In the genomic region with DNA sequence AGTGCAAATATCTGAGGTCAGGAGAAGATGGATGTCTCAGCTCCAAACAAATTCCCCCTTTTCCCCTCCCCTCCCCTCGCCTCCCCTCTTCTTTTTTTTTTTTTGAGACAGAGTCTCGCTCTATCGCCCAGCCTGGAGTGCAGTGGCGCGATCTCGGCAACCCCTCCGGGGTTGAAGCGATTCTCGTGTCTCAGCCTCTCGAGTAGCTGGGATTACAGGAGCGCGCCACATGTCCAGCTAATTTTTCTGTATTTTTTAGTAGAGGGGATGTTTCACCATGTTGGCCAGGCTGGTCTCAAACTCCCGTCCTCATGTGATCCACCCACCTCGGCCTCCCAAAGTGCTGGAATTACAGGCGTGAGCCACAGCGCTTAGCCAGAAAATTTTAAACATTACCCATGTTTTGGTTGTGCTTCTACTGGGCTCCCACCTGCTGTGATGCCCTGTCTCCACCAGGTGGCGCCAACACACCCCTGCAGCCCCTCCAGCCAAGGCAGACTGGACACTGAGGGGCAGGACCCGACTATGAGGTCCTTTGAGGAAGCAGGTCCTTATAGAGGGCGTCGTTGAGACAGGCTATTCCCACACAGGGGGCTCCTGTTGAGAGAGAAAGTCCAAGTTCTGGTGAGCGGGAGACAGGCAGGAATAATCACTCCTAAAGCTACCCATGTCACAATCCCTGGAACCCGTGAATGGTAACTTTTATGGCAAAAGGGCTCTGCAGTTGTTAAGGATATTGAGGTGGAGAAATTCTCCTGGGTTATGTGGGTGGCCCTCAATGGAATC, we compare ENCODE assay signal across 8 cellular contexts. TPM values are rescaled to one million over a fixed set of nuclear protein-coding genes. Genes with fewer than 3 reads are reported as not detected.
DNase-seq lines count a peak whose midpoint lies in the region; ATAC-seq and TF ChIP-seq lines count a peak whose summit lies in the region.

No MANE protein-coding gene starts in this region.

- H3K4me1 Mint-ChIP-seq in activated naive CD8-positive, alpha-beta T cell treated with anti-CD3 and anti-CD28 coated beads, Interleukin-2, amount 50 U/mL, for 24 hours: peaks cover 5% of the 10 kb centered on the region

- intact Hi-C loops in left ventricle myocardium inferior (cut with micrococcal nuclease): no loop called here

- H3K4me3 Mint-ChIP-seq in activated naive CD8-positive, alpha-beta T cell treated with anti-CD3 and anti-CD28 coated beads, Interleukin-2, amount 50 U/mL, for 24 hours: peak overlapping the region; percentile 69

- ATAC-seq in activated naive CD8-positive, alpha-beta T cell treated with anti-CD3 and anti-CD28 coated beads, Interleukin-2, amount 50 U/mL, for 24 hours: peak; percentile 82
- no peak for ATAC-seq in GM21737 (IDR thresholded peaks at IDR 0.05; ENCODE audit: unreplicated experiment)

- H3K27ac ChIP-seq in left ventricle myocardium inferior (replicated peaks): no peak overlapping the region

- no peaks in the 10 kb centered on the region for H3K9me3 Mint-ChIP-seq in activated naive CD8-positive, alpha-beta T cell treated with anti-CD3 and anti-CD28 coated beads, Interleukin-2, amount 50 U/mL, for 24 hours

- no peaks in the 10 kb centered on the region for H3K9me3 ChIP-seq in left ventricle myocardium inferior (replicated peaks)

- DNase-seq in NCI-H1417 (lab: John Stamatoyannopoulos, UW) (peak; percentile 51 to 82 (median 57)), NCI-H1417 treated with DMSO at 0.1 percent for 48 hours (lab: John Stamatoyannopoulos, UW) (no peak), M059J (ENCODE audit: low read depth) (peak; percentile 56), T-helper 1 cell (peak; percentile 42 to 65 (median 59)), left ventricle myocardium inferior (peak; percentile 70), retina (peak; percentile 89)
- peak; percentile 78 for DNase-seq in activated naive CD8-positive, alpha-beta T cell treated with anti-CD3 and anti-CD28 coated beads, Interleukin-2, amount 50 U/mL, for 24 hours

- H3K36me3 Mint-ChIP-seq in activated naive CD8-positive, alpha-beta T cell treated with anti-CD3 and anti-CD28 coated beads, Interleukin-2, amount 50 U/mL, for 24 hours (ENCODE audit: low read depth): no peaks in the 10 kb centered on the region

- peak overlapping the region; percentile 46 for H3K27ac Mint-ChIP-seq in activated naive CD8-positive, alpha-beta T cell treated with anti-CD3 and anti-CD28 coated beads, Interleukin-2, amount 50 U/mL, for 24 hours

- peaks cover 22% of the 10 kb centered on the region for H3K27me3 ChIP-seq in left ventricle myocardium inferior (ENCODE audit: low read depth)

- H3K27me3 Mint-ChIP-seq in activated naive CD8-positive, alpha-beta T cell treated with anti-CD3 and anti-CD28 coated beads, Interleukin-2, amount 50 U/mL, for 24 hours: peaks cover 11% of the 10 kb centered on the region

- H3K4me1 ChIP-seq in left ventricle myocardium inferior: peaks cover 25% of the 10 kb centered on the region

- H3K4me3 ChIP-seq in left ventricle myocardium inferior: peak overlapping the region; percentile 51

- peak; percentile 99 for TF ChIP-seq CTCF in left ventricle myocardium inferior (IDR thresholded peaks at IDR 0.05; ENCODE audit: borderline replicate concordance)

- no peaks in the 10 kb centered on the region for H3K36me3 ChIP-seq in left ventricle myocardium inferior

RNA-seq across cellular contexts. Expression of a gene that starts 6.3 kb away (rescaled TPM):
- total RNA-seq in M059J (2014; rRNA removed; shearing (Covaris generic)): not detected in 2 replicates
- not detected for total RNA-seq in left ventricle myocardium inferior

RNA-seq across cellular contexts. Expression of a gene that starts 9.6 kb away (rescaled TPM):
- 52.1 and 57.2 TPM in 2 replicates for total RNA-seq in M059J (2014; rRNA removed; shearing (Covaris generic))
- 125 TPM for total RNA-seq in left ventricle myocardium inferior

RNA-seq across cellular contexts. Expression of a gene that starts 22.1 kb away (rescaled TPM):
- not detected in 2 replicates for total RNA-seq in M059J (2014; rRNA removed; shearing (Covaris generic))
- 10.3 TPM for total RNA-seq in left ventricle myocardium inferior

RNA-seq across cellular contexts. Expression of a gene that starts 51.7 kb away (rescaled TPM):
- total RNA-seq in M059J (2014; rRNA removed; shearing (Covaris generic)): 15.9 and 18.3 TPM in 2 replicates
- total RNA-seq in left ventricle myocardium inferior: 51.0 TPM

RNA-seq across cellular contexts. Expression of a gene that starts 52.1 kb away (rescaled TPM):
- 25.2 and 28.5 TPM in 2 replicates for total RNA-seq in M059J (2014; rRNA removed; shearing (Covaris generic))
- 17.4 TPM for total RNA-seq in left ventricle myocardium inferior

Comparison
In these comparisons a context has a peak if more than half of its experiments do, and no peak if none do; other contexts are left out.
1. RNA of a gene that starts 22.1 kb away (total RNA-seq): 10.3 TPM in left ventricle myocardium inferior (single experiment); not detected in M059J; every median in the first group is over 10 times any median in the second.